In the genomic region with DNA sequence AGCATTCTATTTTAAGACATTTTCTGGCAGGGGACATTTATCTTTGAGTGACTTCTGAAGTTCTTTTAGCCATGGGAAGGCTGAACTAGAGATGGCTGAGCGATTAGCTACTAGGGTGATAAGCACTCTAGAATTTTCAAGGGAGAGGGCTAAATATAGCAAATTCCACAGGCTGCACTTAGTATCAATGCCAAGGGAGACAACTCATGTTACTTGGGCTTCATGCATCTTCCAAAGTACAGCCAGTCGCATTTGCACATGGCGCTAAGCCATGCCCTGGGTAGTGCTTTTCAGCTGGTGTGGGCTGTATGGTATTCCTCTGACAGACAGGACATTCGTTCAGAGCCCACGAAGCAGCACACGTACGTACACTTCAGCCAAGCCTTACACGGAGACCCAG, we compare ENCODE assay signal across 26 cellular contexts.
"Had no signal": no experiment of that assay in that cellular context is flagged by ENCODE, and none has a peak within 500 bp of the region (broad histone marks: within the 10 kb centered on the region; RNA-seq: fewer than 3 reads in every experiment).

No MANE protein-coding gene starts in this region.

- H3K27me3 ChIP-seq: ascending aorta, breast epithelium, esophagus squamous epithelium had no signal

- H3K4me1 Mint-ChIP-seq: activated CD4-positive, alpha-beta memory T cell treated with anti-CD3 and anti-CD28 coated beads, Interleukin-2, amount 10 ng/mL, durations not matched to agents 7 days and 5 days; activated CD4-positive, alpha-beta T cell treated with anti-CD3 and anti-CD28 coated beads for 36 hours; activated CD4-positive, alpha-beta T cell treated with anti-CD3 and anti-CD28 coated beads, Interleukin-2, amount 10 ng/mL, durations not matched to agents 24 days and 14 days; activated naive CD4-positive, alpha-beta T cell treated with anti-CD3 and anti-CD28 coated beads, Interleukin-2, amount 10 ng/mL, durations not matched to agents 7 days and 5 days; activated naive CD8-positive, alpha-beta T cell treated with anti-CD3 and anti-CD28 coated beads, Interleukin-2, amount 10 ng/mL, durations not matched to agents 7 days and 5 days; central memory CD8-positive, alpha-beta T cell had no signal

- H3K9me3 Mint-ChIP-seq: activated CD4-positive, alpha-beta memory T cell treated with anti-CD3 and anti-CD28 coated beads, Interleukin-2, amount 10 ng/mL, durations not matched to agents 7 days and 5 days; activated CD4-positive, alpha-beta T cell treated with anti-CD3 and anti-CD28 coated beads, Interleukin-2, amount 10 ng/mL, durations not matched to agents 24 days and 14 days; activated naive CD4-positive, alpha-beta T cell treated with anti-CD3 and anti-CD28 coated beads, Interleukin-2, amount 10 ng/mL, durations not matched to agents 7 days and 5 days; activated naive CD4-positive, alpha-beta T cell treated with anti-CD3 and anti-CD28 coated beads, Interleukin-2, amount 50 U/mL, for 72 hours; activated naive CD8-positive, alpha-beta T cell treated with anti-CD3 and anti-CD28 coated beads, Interleukin-2, amount 10 ng/mL, durations not matched to agents 7 days and 5 days; activated T-cell treated with anti-CD3 and anti-CD28 coated beads, Interleukin-2, amount 50 U/mL, for 24 hours; activated T-cell treated with anti-CD3 and anti-CD28 coated beads, Interleukin-2, amount 50 U/mL, for 72 hours; brain; effector memory CD8-positive, alpha-beta T cell had no signal

- H3K27ac ChIP-seq: ascending aorta, breast epithelium, esophagus squamous epithelium had no signal

- H3K4me1 ChIP-seq: ascending aorta, breast epithelium, esophagus squamous epithelium had no signal

- H3K9me3 ChIP-seq: ascending aorta, breast epithelium, esophagus squamous epithelium had no signal

- ATAC-seq: activated CD4-positive, alpha-beta T cell treated with anti-CD3 and anti-CD28 coated beads for 36 hours; activated naive CD4-positive, alpha-beta T cell treated with anti-CD3 and anti-CD28 coated beads, Interleukin-2, amount 50 U/mL, for 72 hours; activated T-cell treated with anti-CD3 and anti-CD28 coated beads, Interleukin-2, amount 50 U/mL, for 72 hours; effector memory CD8-positive, alpha-beta T cell had no signal

- H3K27me3 Mint-ChIP-seq: activated CD4-positive, alpha-beta memory T cell treated with anti-CD3 and anti-CD28 coated beads, Interleukin-2, amount 10 ng/mL, durations not matched to agents 7 days and 5 days; activated CD4-positive, alpha-beta T cell treated with anti-CD3 and anti-CD28 coated beads, Interleukin-2, amount 10 ng/mL, durations not matched to agents 24 days and 14 days; activated naive CD4-positive, alpha-beta T cell treated with anti-CD3 and anti-CD28 coated beads, Interleukin-2, amount 10 ng/mL, durations not matched to agents 7 days and 5 days; activated naive CD8-positive, alpha-beta T cell treated with anti-CD3 and anti-CD28 coated beads, Interleukin-2, amount 10 ng/mL, durations not matched to agents 7 days and 5 days had no signal

- H3K36me3 ChIP-seq: ascending aorta, breast epithelium, esophagus squamous epithelium had no signal

- H3K27ac Mint-ChIP-seq: activated CD4-positive, alpha-beta memory T cell treated with anti-CD3 and anti-CD28 coated beads, Interleukin-2, amount 10 ng/mL, durations not matched to agents 7 days and 5 days; activated CD4-positive, alpha-beta T cell treated with anti-CD3 and anti-CD28 coated beads for 36 hours; activated CD4-positive, alpha-beta T cell treated with anti-CD3 and anti-CD28 coated beads, Interleukin-2, amount 10 ng/mL, durations not matched to agents 24 days and 14 days; activated naive CD4-positive, alpha-beta T cell treated with anti-CD3 and anti-CD28 coated beads, Interleukin-2, amount 10 ng/mL, durations not matched to agents 7 days and 5 days; activated naive CD4-positive, alpha-beta T cell treated with anti-CD3 and anti-CD28 coated beads, Interleukin-2, amount 50 U/mL, for 72 hours; activated naive CD8-positive, alpha-beta T cell treated with anti-CD3 and anti-CD28 coated beads, Interleukin-2, amount 10 ng/mL, durations not matched to agents 7 days and 5 days; activated T-cell treated with anti-CD3 and anti-CD28 coated beads, Interleukin-2, amount 50 U/mL, for 24 hours; activated T-cell treated with anti-CD3 and anti-CD28 coated beads, Interleukin-2, amount 50 U/mL, for 72 hours; brain; effector memory CD8-positive, alpha-beta T cell had no signal

- H3K36me3 Mint-ChIP-seq: activated naive CD4-positive, alpha-beta T cell treated with anti-CD3 and anti-CD28 coated beads, Interleukin-2, amount 10 ng/mL, durations not matched to agents 7 days and 5 days; activated naive CD4-positive, alpha-beta T cell treated with anti-CD3 and anti-CD28 coated beads, Interleukin-2, amount 50 U/mL, for 72 hours; activated naive CD8-positive, alpha-beta T cell treated with anti-CD3 and anti-CD28 coated beads, Interleukin-2, amount 10 ng/mL, durations not matched to agents 7 days and 5 days; brain had no signal

- H3K4me3 Mint-ChIP-seq: activated CD4-positive, alpha-beta memory T cell treated with anti-CD3 and anti-CD28 coated beads, Interleukin-2, amount 10 ng/mL, durations not matched to agents 7 days and 5 days; activated CD4-positive, alpha-beta T cell treated with anti-CD3 and anti-CD28 coated beads for 36 hours; activated CD4-positive, alpha-beta T cell treated with anti-CD3 and anti-CD28 coated beads, Interleukin-2, amount 10 ng/mL, durations not matched to agents 24 days and 14 days; activated naive CD4-positive, alpha-beta T cell treated with anti-CD3 and anti-CD28 coated beads, Interleukin-2, amount 10 ng/mL, durations not matched to agents 7 days and 5 days; activated naive CD8-positive, alpha-beta T cell treated with anti-CD3 and anti-CD28 coated beads, Interleukin-2, amount 10 ng/mL, durations not matched to agents 7 days and 5 days; activated T-cell treated with anti-CD3 and anti-CD28 coated beads, Interleukin-2, amount 50 U/mL, for 24 hours; activated T-cell treated with anti-CD3 and anti-CD28 coated beads, Interleukin-2, amount 50 U/mL, for 72 hours; brain; central memory CD8-positive, alpha-beta T cell; effector memory CD8-positive, alpha-beta T cell had no signal

- H3K4me3 ChIP-seq: ascending aorta, breast epithelium, esophagus squamous epithelium had no signal

- DNase-seq: activated CD4-positive, alpha-beta memory T cell treated with anti-CD3 and anti-CD28 coated beads, Interleukin-2, amount 10 ng/mL, durations not matched to agents 7 days and 5 days; activated CD4-positive, alpha-beta T cell treated with anti-CD3 and anti-CD28 coated beads for 36 hours; activated CD4-positive, alpha-beta T cell treated with anti-CD3 and anti-CD28 coated beads, Interleukin-2, amount 10 ng/mL, durations not matched to agents 24 days and 14 days; activated CD4-positive, alpha-beta T cell treated with anti-CD3 and anti-CD28 coated beads, Interleukin-2, amount 50 U/mL, for 4 hours; activated CD4-positive, CD25-positive, alpha-beta regulatory T cell; activated CD4-positive, CD25-positive, alpha-beta regulatory T cell treated with anti-CD3 and anti-CD28 coated beads, Interleukin-2, amount 50 U/mL, for 72 hours; activated CD8-positive, alpha-beta memory T cell treated with anti-CD3 and anti-CD28 coated beads, Interleukin-2, amount 50 U/mL, for 48 hours; activated gamma-delta T cell; activated naive CD4-positive, alpha-beta T cell; activated naive CD4-positive, alpha-beta T cell treated with anti-CD3 and anti-CD28 coated beads, Interleukin-2, amount 10 ng/mL, durations not matched to agents 7 days and 5 days; activated naive CD8-positive, alpha-beta T cell treated with anti-CD3 and anti-CD28 coated beads, Interleukin-2, amount 10 ng/mL, durations not matched to agents 7 days and 5 days; activated T-cell treated with anti-CD3 and anti-CD28 coated beads for 4 hours; activated T-cell treated with anti-CD3 and anti-CD28 coated beads, Interleukin-2, amount 50 U/mL, for 24 hours; activated T-cell treated with anti-CD3 and anti-CD28 coated beads, Interleukin-2, amount 50 U/mL, for 72 hours; cortex of kidney; dermis blood vessel endothelial cell; effector CD4-positive, alpha-beta T cell; effector memory CD8-positive, alpha-beta T cell; esophagus squamous epithelium; foreskin melanocyte; T-helper 2 cell had no signal
